27 cellular contexts compared by ENCODE assay signal in genomic region chr3:53420831-53421230, GRCh38.
"Had no signal": no experiment of that assay in that cellular context is flagged by ENCODE, and none has a peak within 500 bp of the region (broad histone marks: within the 10 kb centered on the region; RNA-seq: fewer than 3 reads in every experiment).

No MANE protein-coding gene starts in this region.

- H3K27ac ChIP-seq: coronary artery, esophagus muscularis mucosa, foreskin keratinocyte, gastroesophageal sphincter, heart left ventricle, hepatocyte, ovary, psoas muscle, sigmoid colon, stomach, tibial artery had no signal

- H3K27me3 ChIP-seq: esophagus muscularis mucosa, foreskin keratinocyte, gastroesophageal sphincter, heart left ventricle, hepatocyte, ovary, sigmoid colon, stomach, tibial artery had no signal

- H3K4me3 ChIP-seq: coronary artery, esophagus muscularis mucosa, gastroesophageal sphincter, heart left ventricle, hepatocyte, ovary, psoas muscle, sigmoid colon, stomach, tibial artery had no signal

- H3K4me1 ChIP-seq: esophagus muscularis mucosa, foreskin keratinocyte, gastroesophageal sphincter, heart left ventricle, psoas muscle, sigmoid colon, stomach, tibial artery had no signal

- ATAC-seq: foreskin keratinocyte; gastroesophageal sphincter; heart left ventricle; left lobe of liver; naive thymus-derived CD4-positive, alpha-beta T cell; psoas muscle; right cardiac atrium; stimulated activated effector memory CD8-positive, alpha-beta T cell treated with anti-CD3 and anti-CD28 coated beads, Interleukin-12 subunit alpha, Interleukin-12 subunit beta, amount 100 ng/mL, for 72 hours had no signal

- H3K36me3 ChIP-seq: esophagus muscularis mucosa, gastroesophageal sphincter, heart left ventricle, ovary, sigmoid colon, stomach, tibial artery had no signal

- H3K4me2 ChIP-seq: hepatocyte had no signal

- H3K79me2 ChIP-seq: hepatocyte had no signal

- H3K9me3 ChIP-seq: gastroesophageal sphincter, heart left ventricle, ovary, psoas muscle, stomach, tibial artery had no signal

- H2AFZ ChIP-seq: hepatocyte had no signal

- DNase-seq: dermis blood vessel endothelial cell; effector memory CD4-positive, alpha-beta T cell; foreskin keratinocyte; heart left ventricle; kidney; mammary epithelial cell; mesendoderm; midbrain; naive thymus-derived CD4-positive, alpha-beta T cell; nephron progenitor cell; nucleus accumbens; ovary; posterior cingulate gyrus; psoas muscle; right cardiac atrium; sigmoid colon; stimulated activated CD4-positive, alpha-beta T cell treated with anti-CD3 and anti-CD28 coated beads, Interleukin-2, amount 100 ng/mL, for 24 hours; stimulated activated CD4-positive, alpha-beta T cell treated with anti-CD3 and anti-CD28 coated beads, Interleukin-4, amount 100 ng/mL, for 24 hours; stimulated activated naive CD4-positive, alpha-beta T cell treated with Interleukin-2 at 50 U/mL for 16 hours; stomach; tibial artery had no signal
